Comparison of ENCODE assay signal across 8 cellular contexts in genomic region chr4:137819964-137820383, GRCh38.
DNase-seq lines count a peak whose midpoint lies in the region; ATAC-seq lines count a peak whose summit lies in the region.

No MANE protein-coding gene starts in this region.

- H3K36me3 ChIP-seq in aorta (ENCODE audit: control insufficient read depth in 1 of 2, insufficient read depth in 2 of 2, low read length in 1 of 2) = no peaks in the 10 kb centered on the region

- no peaks in the 10 kb centered on the region for H3K27me3 ChIP-seq in aorta (ENCODE audit: control insufficient read depth in 1 of 2, insufficient read depth in 2 of 2, low read length in 1 of 2)

- no peak overlapping the region for H3K4me3 ChIP-seq in aorta (ENCODE audit: low read length in 2 of 2)

- ATAC-seq in GM21619 (IDR thresholded peaks at IDR 0.05; ENCODE audit: unreplicated experiment) (peak; percentile 90), left ventricle myocardium superior (peak; percentile 32), aorta (ENCODE audit: low FRiP score) (no peak)

- 91 to 98% methylated on average over 1 of the region's 1 CpG for WGBS in aorta, 2 donors

- DNase-seq in NCI-H1092 treated with DMSO at 0.1 percent for 48 hours (lab: John Stamatoyannopoulos, UW) (peak; percentile 23), NCI-H1092 (lab: John Stamatoyannopoulos, UW) (no peak), HT-29 (ENCODE audit: low spot score) (peak; percentile 60), SK-N-DZ (ENCODE audit: low spot score) (peak; percentile 42), left ventricle myocardium superior (no peak), GM19240 (ENCODE audit: insufficient read length, low spot score) (no peak), aorta (no peak)

- H3K9me3 ChIP-seq in aorta (ENCODE audit: control insufficient read depth, low read length) = peaks cover 2% of the 10 kb centered on the region

- no peak overlapping the region for H3K27ac ChIP-seq in aorta (ENCODE audit: low read depth in 1 of 2, low read length in 2 of 2)

- intact Hi-C loops in left ventricle myocardium superior (cut with micrococcal nuclease) (no loop called here), aorta (cut with DNase I) (no loop called here)

- H3K4me1 ChIP-seq in aorta (ENCODE audit: control insufficient read depth in 1 of 2, insufficient read depth in 2 of 2, low read length in 2 of 2) = no peaks in the 10 kb centered on the region

Comparison
In these comparisons a context has a peak if more than half of its experiments do, and no peak if none do; other contexts are left out.
1. DNase-seq: peak in NCI-H1092 treated with DMSO at 0.1 percent for 48 hours (single experiment), HT-29 (single experiment) and SK-N-DZ (single experiment); none in NCI-H1092 (single experiment), left ventricle myocardium superior (single experiment), GM19240 (single experiment) and aorta (0 of 2).